ENCODE assay signal across 17 cellular contexts in genomic region chr11:71343828-71344400, GRCh38.
"Had no signal": no experiment of that assay in that cellular context is flagged by ENCODE, and none has a peak within 500 bp of the region (broad histone marks: within the 10 kb centered on the region; RNA-seq: fewer than 3 reads in every experiment).

No MANE protein-coding gene starts in this region.

- FAIRE-seq: TTC549 had no signal

- H3K36me3 Mint-ChIP-seq: activated CD8-positive, alpha-beta memory T cell treated with anti-CD3 and anti-CD28 coated beads, Interleukin-2, amount 10 ng/mL, durations not matched to agents 7 days and 5 days; activated naive CD8-positive, alpha-beta T cell treated with anti-CD3 and anti-CD28 coated beads, Interleukin-2, amount 10 ng/mL, durations not matched to agents 7 days and 5 days; mesothelial cell of epicardium; stimulated activated effector memory CD8-positive, alpha-beta T cell treated with anti-CD3 and anti-CD28 coated beads, Interleukin-12 subunit alpha, Interleukin-12 subunit beta, amount 100 ng/mL, for 72 hours had no signal

- H3K27ac ChIP-seq: stomach, testis, upper lobe of left lung had no signal

- H3K4me1 Mint-ChIP-seq: activated B cell treated with CpG ODN at 0.5 μM for 24 hours; activated CD4-positive, alpha-beta memory T cell treated with anti-CD3 and anti-CD28 coated beads, Interleukin-2, amount 10 ng/mL, durations not matched to agents 7 days and 5 days; activated CD8-positive, alpha-beta memory T cell treated with anti-CD3 and anti-CD28 coated beads, Interleukin-2, amount 10 ng/mL, durations not matched to agents 7 days and 5 days; activated naive CD8-positive, alpha-beta T cell treated with anti-CD3 and anti-CD28 coated beads, Interleukin-2, amount 10 ng/mL, durations not matched to agents 7 days and 5 days; stimulated activated effector memory CD8-positive, alpha-beta T cell treated with anti-CD3 and anti-CD28 coated beads, Interleukin-12 subunit alpha, Interleukin-12 subunit beta, amount 100 ng/mL, for 72 hours had no signal

- DNase-seq: activated B cell treated with CpG ODN at 0.5 μM for 24 hours; activated CD4-positive, alpha-beta memory T cell treated with anti-CD3 and anti-CD28 coated beads, Interleukin-2, amount 10 ng/mL, durations not matched to agents 7 days and 5 days; activated CD8-positive, alpha-beta memory T cell treated with anti-CD3 and anti-CD28 coated beads, Interleukin-2, amount 10 ng/mL, durations not matched to agents 7 days and 5 days; activated naive CD4-positive, alpha-beta T cell treated with Interleukin-2 at 50 U/mL for 16 hours; activated naive CD8-positive, alpha-beta T cell treated with anti-CD3 and anti-CD28 coated beads, Interleukin-2, amount 10 ng/mL, durations not matched to agents 7 days and 5 days; effector memory CD8-positive, alpha-beta T cell had no signal

- H3K4me2 ChIP-seq: smooth muscle cell had no signal

- H3K4me3 Mint-ChIP-seq: activated B cell treated with CpG ODN at 0.5 μM for 24 hours; activated CD4-positive, alpha-beta memory T cell treated with anti-CD3 and anti-CD28 coated beads, Interleukin-2, amount 10 ng/mL, durations not matched to agents 7 days and 5 days; activated CD8-positive, alpha-beta memory T cell treated with anti-CD3 and anti-CD28 coated beads, Interleukin-2, amount 10 ng/mL, durations not matched to agents 7 days and 5 days; activated naive CD8-positive, alpha-beta T cell treated with anti-CD3 and anti-CD28 coated beads, Interleukin-2, amount 10 ng/mL, durations not matched to agents 7 days and 5 days; effector memory CD8-positive, alpha-beta T cell; mesothelial cell of epicardium; nephron progenitor cell; stimulated activated effector memory CD8-positive, alpha-beta T cell treated with anti-CD3 and anti-CD28 coated beads, Interleukin-12 subunit alpha, Interleukin-12 subunit beta, amount 100 ng/mL, for 72 hours; T-helper 2 cell treated with Interferon-gamma antibody and Interleukin-4, amounts not matched to agents 5 μg/mL and 100 μg/mL, for 36 hours had no signal

- ATAC-seq: activated CD8-positive, alpha-beta memory T cell treated with anti-CD3 and anti-CD28 coated beads, Interleukin-2, amount 10 ng/mL, durations not matched to agents 7 days and 5 days; effector memory CD8-positive, alpha-beta T cell; sciatic nerve; stimulated activated effector memory CD8-positive, alpha-beta T cell treated with anti-CD3 and anti-CD28 coated beads, Interleukin-12 subunit alpha, Interleukin-12 subunit beta, amount 100 ng/mL, for 72 hours had no signal

- H3K27me3 ChIP-seq: testis, upper lobe of left lung had no signal

- H3K27me3 Mint-ChIP-seq: activated naive CD8-positive, alpha-beta T cell treated with anti-CD3 and anti-CD28 coated beads, Interleukin-2, amount 10 ng/mL, durations not matched to agents 7 days and 5 days had no signal

- H3K36me3 ChIP-seq: stomach, upper lobe of left lung had no signal

- H3K4me3 ChIP-seq: lung, smooth muscle cell, stomach, testis, upper lobe of left lung had no signal

- H3K27ac Mint-ChIP-seq: activated B cell treated with CpG ODN at 0.5 μM for 24 hours; activated CD4-positive, alpha-beta memory T cell treated with anti-CD3 and anti-CD28 coated beads, Interleukin-2, amount 10 ng/mL, durations not matched to agents 7 days and 5 days; activated CD8-positive, alpha-beta memory T cell treated with anti-CD3 and anti-CD28 coated beads, Interleukin-2, amount 10 ng/mL, durations not matched to agents 7 days and 5 days; activated naive CD8-positive, alpha-beta T cell treated with anti-CD3 and anti-CD28 coated beads, Interleukin-2, amount 10 ng/mL, durations not matched to agents 7 days and 5 days; effector memory CD8-positive, alpha-beta T cell; mesothelial cell of epicardium; nephron progenitor cell; stimulated activated effector memory CD8-positive, alpha-beta T cell treated with anti-CD3 and anti-CD28 coated beads, Interleukin-12 subunit alpha, Interleukin-12 subunit beta, amount 100 ng/mL, for 72 hours; T-helper 2 cell treated with Interferon-gamma antibody and Interleukin-4, amounts not matched to agents 5 μg/mL and 100 μg/mL, for 36 hours had no signal

- H3K9me3 Mint-ChIP-seq: activated B cell treated with CpG ODN at 0.5 μM for 24 hours; activated CD4-positive, alpha-beta memory T cell treated with anti-CD3 and anti-CD28 coated beads, Interleukin-2, amount 10 ng/mL, durations not matched to agents 7 days and 5 days; activated naive CD8-positive, alpha-beta T cell treated with anti-CD3 and anti-CD28 coated beads, Interleukin-2, amount 10 ng/mL, durations not matched to agents 7 days and 5 days; effector memory CD8-positive, alpha-beta T cell; mesothelial cell of epicardium; nephron progenitor cell; stimulated activated effector memory CD8-positive, alpha-beta T cell treated with anti-CD3 and anti-CD28 coated beads, Interleukin-12 subunit alpha, Interleukin-12 subunit beta, amount 100 ng/mL, for 72 hours; T-helper 2 cell treated with Interferon-gamma antibody and Interleukin-4, amounts not matched to agents 5 μg/mL and 100 μg/mL, for 36 hours had no signal

- H3K9me3 ChIP-seq: stomach, testis, upper lobe of left lung had no signal
